Comparison of ENCODE assay signal across 7 cellular contexts in the genomic region with DNA sequence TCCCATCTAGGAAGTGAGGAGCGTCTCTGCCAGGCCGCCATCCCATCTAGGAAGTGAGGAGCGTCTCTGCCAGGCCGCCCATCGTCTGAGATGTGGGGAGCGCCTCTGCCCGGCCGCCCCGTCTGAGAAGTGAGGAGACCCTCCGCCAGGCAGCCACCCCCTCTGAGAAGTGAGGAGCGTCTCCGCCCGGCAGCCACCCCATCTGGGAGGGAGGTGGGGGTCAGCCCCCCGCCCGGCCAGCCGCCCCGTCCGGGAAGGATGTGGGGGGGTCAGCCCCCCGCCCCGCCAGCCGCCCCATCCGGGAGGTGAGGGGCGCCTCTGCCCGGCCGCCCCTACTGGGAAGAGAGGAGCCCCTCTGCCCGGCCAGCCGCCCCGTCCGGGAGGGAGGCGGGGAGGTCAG. TPM values are rescaled to one million over a fixed set of nuclear protein-coding genes. Genes with fewer than 3 reads are reported as not detected.
"Had no signal": no experiment of that assay in that cellular context is flagged by ENCODE, and none has a peak within 500 bp of the region (broad histone marks: within the 10 kb centered on the region; RNA-seq: fewer than 3 reads in every experiment).

No MANE protein-coding gene starts in this region.

RNA-seq across cellular contexts. Expression of gene ADIPOQ, which starts 31.3 kb away (rescaled TPM):
- total RNA-seq: GM23248, GM23338, H1, H4, H7, H9, HFFc6 had no signal

RNA-seq across cellular contexts. Expression of gene ST6GAL1, which starts 56.5 kb away (rescaled TPM):
- total RNA-seq: GM23248 had no signal
